1 cellular context compared by ENCODE assay signal in genomic region chr19:41935781-41936415, GRCh38.
TF ChIP-seq lines count a peak whose summit lies in the region.

No MANE protein-coding gene starts in this region.

TF ChIP-seq in K562, 482 proteins besides CTCF, POLR2A, EP300 and RAD21:
- peak; percentile 47 for TF ChIP-seq ZFP36 (IDR thresholded peaks at IDR 0.05; ENCODE audit: low read depth, low read length, partially characterized antibody)
- TF ChIP-seq ZNF707 (CRISPR knock-in tag; conservative IDR thresholded peaks at IDR 0.05): no peak
- TF ChIP-seq MEIS2 (IDR thresholded peaks at IDR 0.05; ENCODE audit: partially characterized antibody): peak; percentile 60
